Comparison of ENCODE assay signal across 12 cellular contexts in the genomic region with DNA sequence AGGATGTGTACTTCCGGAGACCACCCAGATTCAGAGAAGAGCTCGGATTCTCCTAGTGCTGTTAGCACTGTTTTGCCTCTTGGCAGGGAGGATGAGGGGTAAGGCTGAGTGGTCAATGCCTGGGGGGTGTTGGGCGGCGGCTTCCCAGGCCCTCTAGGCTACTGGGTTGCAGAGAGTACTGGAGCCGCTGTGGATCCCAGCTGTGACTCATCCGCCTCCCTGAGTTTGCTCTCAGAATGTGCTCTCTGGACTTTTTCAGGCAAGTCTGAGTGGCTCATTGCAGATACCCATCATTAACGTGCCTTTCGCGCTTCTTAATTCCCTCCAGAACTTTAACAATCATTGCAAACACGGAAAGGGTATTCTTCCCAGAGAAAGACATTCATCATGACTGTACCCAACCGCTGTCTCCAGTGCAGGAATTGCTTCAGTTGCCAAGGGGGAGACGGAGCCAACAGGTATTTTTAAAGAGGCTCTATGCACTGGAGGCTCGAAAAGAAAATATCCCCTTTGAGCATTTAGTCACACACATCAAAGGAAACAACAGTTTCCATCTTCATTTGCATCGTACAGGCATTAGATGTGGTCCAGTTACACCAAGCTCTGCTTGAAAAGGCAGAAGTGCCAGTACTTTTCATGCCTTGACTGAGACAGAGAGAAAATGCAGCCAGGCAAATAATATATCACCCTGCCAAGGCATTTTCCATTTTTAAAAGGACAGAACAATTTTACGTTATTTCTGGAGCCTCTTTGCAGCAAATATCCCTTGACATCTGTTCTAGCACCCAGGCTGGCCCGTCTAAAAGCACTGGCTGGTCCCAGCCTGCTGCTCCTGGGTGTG. TPM values are rescaled to one million over a fixed set of nuclear protein-coding genes. Genes with fewer than 3 reads are reported as not detected.
DNase-seq lines count a peak whose midpoint lies in the region; ATAC-seq, FAIRE-seq and TF ChIP-seq lines count a peak whose summit lies in the region.
"Had no signal": no experiment of that assay in that cellular context is flagged by ENCODE, and none has a peak within 500 bp of the region (broad histone marks: within the 10 kb centered on the region; RNA-seq: fewer than 3 reads in every experiment).

No MANE protein-coding gene starts in this region.

- H3K4me1 ChIP-seq in ACC112 (ENCODE audit: control insufficient read depth, insufficient read depth, low read length, unreplicated experiment) (peaks cover 8% of the 10 kb centered on the region), K562 (replicated peaks in 1 of 2; ENCODE audit: control insufficient read depth in 2 of 2, insufficient read depth in 2 of 2, low read length in 2 of 2) (no peaks in the 10 kb centered on the region), kidney (ENCODE audit: control insufficient read depth in 1 of 2, insufficient read depth in 1 of 2, low read depth in 1 of 2, low read length in 2 of 2) (peaks cover 0 to 2% of the 10 kb centered on the region in 2 donors)
- H3K4me1 ChIP-seq: uterus had no signal

- in situ Hi-C loops in K562 (cut with MboI), result no loop called here

- H3K27me3 ChIP-seq in ACC112 (ENCODE audit: insufficient read depth, low read length), result no peaks in the 10 kb centered on the region; the same call in 1 of the 2 replicates
- H3K27me3 ChIP-seq in K562 (ENCODE audit: control insufficient read depth in 2 of 2, insufficient read depth in 2 of 2, low read length in 2 of 2), result peaks cover 30 to 40% of the 10 kb centered on the region in 2 experiments
- H3K27me3 ChIP-seq: uterus had no signal

- intact Hi-C loops in K562 (cut with micrococcal nuclease), result loop anchor here (10.0 kb wide), 1 partner anchor 954 kb away; no protein-coding TSS in a partner anchor
- intact Hi-C loops in kidney (cut with DNase I), result no loop called here

- POLR2A ChIA-PET in K562 (lab: Yijun Ruan, JAX), result interaction anchor here (1.2 to 2.5 kb wide), 3 partner anchors 10 to 14 kb away, joined by 5 to 10 read pairs (median 8); partner anchors contain the start of gene CAMTA1

- H4K20me1 ChIP-seq in K562 (replicated peaks; ENCODE audit: control insufficient read depth, insufficient read depth, low read length), result no peaks in the 10 kb centered on the region

- no peak for FAIRE-seq in K562 (lab: Jason Lieb, UNC)
- FAIRE-seq in kidney (lab: Jason Lieb, UNC), result no peak

- no peaks in the 10 kb centered on the region for H3K9me1 ChIP-seq in K562 (ENCODE audit: control insufficient read depth, insufficient read depth, low read length)

- peak; percentile 69 for DNase-seq in HT1080 (ENCODE audit: low read depth)
- no peak for DNase-seq in K562 (ENCODE audit: extremely low read depth in 1 of 4, low spot score in 3 of 4)
- peak; percentile 34 for DNase-seq in left kidney (ENCODE audit: low read depth, low spot score)
- no peak for DNase-seq in kidney
- DNase-seq in NCI-H1417 treated with DMSO at 0.1 percent for 48 hours (lab: John Stamatoyannopoulos, UW), result no peak
- no peak for DNase-seq in activated CD8-positive, alpha-beta memory T cell treated with anti-CD3 and anti-CD28 coated beads, Interleukin-2, amount 50 U/mL, for 48 hours
- DNase-seq in NCI-H2081 treated with DMSO at 0.1 percent for 48 hours (lab: John Stamatoyannopoulos, UW), result no peak
- DNase-seq: activated gamma-delta T cell treated with Interleukin-2 at 50 U/mL for 16 hours had no signal

- no peak for TF ChIP-seq EP300 in K562 (IDR thresholded peaks at IDR 0.05; ENCODE audit: low read length)

- H3K27ac ChIP-seq in ACC112 (ENCODE audit: low read depth, low read length) (no peak overlapping the region), K562 (ENCODE audit: extremely low read depth, low read depth, low read length) (no peak overlapping the region), kidney (ENCODE audit: low read depth in 2 of 2, low read length in 2 of 2) (no peak overlapping the region)
- H3K27ac ChIP-seq: epithelial cell of prostate, uterus, VCaP had no signal

- TF ChIP-seq RAD21 in K562 (CRISPR knock-in tag; conservative IDR thresholded peaks at IDR 0.05 in 1 of 2, IDR thresholded peaks at IDR 0.05 in 1 of 2), result no peak

- H2AFZ ChIP-seq in ACC112 (ENCODE audit: low read length, unreplicated experiment), result peak overlapping the region; percentile 57
- no peak overlapping the region for H2AFZ ChIP-seq in K562 (ENCODE audit: low read depth, low read length)

- H3K4me3 ChIP-seq in ACC112 (ENCODE audit: low read depth, low read length), result peak overlapping the region; percentile 26; the same call in 1 of the 2 replicates
- H3K4me3 ChIP-seq in K562, result no peak overlapping the region
- no peak overlapping the region for H3K4me3 ChIP-seq in kidney (ENCODE audit: low read length in 2 of 2)
- H3K4me3 ChIP-seq: uterus had no signal

- TF ChIP-seq CTCF in K562 (IDR thresholded peaks at IDR 0.05 in 2 of 3, conservative IDR thresholded peaks at IDR 0.05 in 1 of 3; ENCODE audit: insufficient read depth in 2 of 3, low read depth in 1 of 3, low read length in 3 of 3), result no peak
- TF ChIP-seq CTCF in kidney (IDR thresholded peaks at IDR 0.05; ENCODE audit: borderline replicate concordance, extremely low read depth, insufficient read depth), result no peak

- peak; percentile 75 for ATAC-seq in K562

- WGBS in K562 (ENCODE audit: insufficient coverage, low coverage, missing lambda C conversion rate), result 3% methylated on average over 16 of the region's 16 CpGs

- no TSS peak for BruUV-seq in K562 (replicated peaks; lab: Mats Ljungman, UMichigan)

- H3K9ac ChIP-seq in K562 (ENCODE audit: insufficient read depth in 1 of 2, low read depth in 2 of 2, low read length in 2 of 2) (no peak overlapping the region), kidney (ENCODE audit: low read length in 2 of 2) (no peak overlapping the region)

- H3K9me3 ChIP-seq in K562 (replicated peaks; ENCODE audit: control insufficient read depth, insufficient read depth, low read depth, low read length), result no peaks in the 10 kb centered on the region
- no peaks in the 10 kb centered on the region for H3K9me3 ChIP-seq in kidney (ENCODE audit: control insufficient read depth in 1 of 2, low read length in 2 of 2)
- H3K9me3 ChIP-seq: uterus had no signal

- H3K4me2 ChIP-seq in K562 (ENCODE audit: insufficient read depth, low read length), result no peak overlapping the region

- H3K79me2 ChIP-seq in ACC112 (ENCODE audit: control insufficient read depth, insufficient read depth, low read length, unreplicated experiment) (no peaks in the 10 kb centered on the region), K562 (ENCODE audit: control insufficient read depth, insufficient read depth, low read length) (no peaks in the 10 kb centered on the region)

- H3K36me3 ChIP-seq in ACC112 (ENCODE audit: insufficient read depth, low read length) (no peaks in the 10 kb centered on the region), K562 (ENCODE audit: control insufficient read depth, insufficient read depth, low read length) (no peaks in the 10 kb centered on the region), kidney (ENCODE audit: control insufficient read depth in 1 of 2, insufficient read depth in 2 of 2, low read length in 2 of 2) (no peaks in the 10 kb centered on the region)
- H3K36me3 ChIP-seq: uterus had no signal

- CTCF ChIA-PET in K562 (lab: Yijun Ruan, JAX; ENCODE audit: low intra/inter-chr PET ratio), result no interaction called here

- TF ChIP-seq POLR2A in K562 (conservative IDR thresholded peaks at IDR 0.05), result no peak

TF ChIP-seq in K562, 482 proteins besides CTCF, POLR2A, EP300 and RAD21:
- TF ChIP-seq HNRNPH1 (optimal IDR thresholded peaks at IDR 0.05; ENCODE audit: low read depth, low read length), result no peak
- TF ChIP-seq JUND (IDR thresholded peaks at IDR 0.05; ENCODE audit: borderline replicate concordance, low read depth, low read length), result peak; percentile 50; the same call in 1 of the 2 replicates
- peak; percentile 24; the same call in 1 of the 3 replicates for TF ChIP-seq JUND (tag; IDR thresholded peaks at IDR 0.05; ENCODE audit: borderline replicate concordance, low read depth, low read length)
- no peak for TF ChIP-seq NR4A1 (CRISPR knock-in tag; IDR thresholded peaks at IDR 0.05)
- no peak for TF ChIP-seq NR4A1 (tag; IDR thresholded peaks at IDR 0.05)
- no peak for TF ChIP-seq ETS1 (conservative IDR thresholded peaks at IDR 0.05; ENCODE audit: control insufficient read depth, low read depth, low read length)

RNA-seq across cellular contexts. Expression of gene CAMTA1, which starts 14.3 kb away (rescaled TPM):
- 48.1 and 59.2 TPM in 2 replicates for total RNA-seq in HT1080 (2014; rRNA removed; shearing (Covaris generic))
- 118 and 132 TPM in 2 replicates for polyA plus RNA-seq in HT1080 (2015; cell fraction: cytosol; rRNA removed)
- polyA plus RNA-seq in HT1080 (2015; cell fraction: nucleus; rRNA removed), result 26.7 and 31.8 TPM in 2 replicates
- 20.6 and 31.7 TPM in 2 replicates for total RNA-seq in K562 (2011; cell fraction: chromatin; rRNA removed; ENCODE audit: low replicate concordance)
- total RNA-seq in K562 (2011; cell fraction: nucleolus; rRNA removed), result 11.8 and 14.1 TPM in 2 replicates
- total RNA-seq in K562 (2011; cell fraction: nucleoplasm; rRNA removed), result 35.6 and 49.6 TPM in 2 replicates
- 41.8 and 43.9 TPM in 2 replicates for total RNA-seq in K562 (2014; rRNA removed)
- total RNA-seq in K562 (2014; rRNA removed; fragmentation: Illumina TruSeq; extraction: Trizol), result 61.2 and 66.8 TPM in 2 replicates
- total RNA-seq in K562 (2015; rRNA removed; fragmentation: Illumina TruSeq; extraction: Trizol), result 53.0 and 65.9 TPM in 2 replicates
- 72.4 and 74.7 TPM in 2 replicates for total RNA-seq in K562 (2021)
- 45.4 and 57.4 TPM in 2 replicates for polyA plus RNA-seq in K562 (2011; rRNA removed)
- 13.7 and 47.2 TPM in 2 replicates for polyA plus RNA-seq in K562 (2011; cell fraction: cytosol; rRNA removed)
- polyA plus RNA-seq in K562 (2011; cell fraction: nucleus; rRNA removed), result 11.8 and 21.1 TPM in 2 replicates
- 58.8 and 114 TPM in 2 replicates for polyA plus RNA-seq in K562 (2012)
- 137 and 161 TPM in 2 replicates for polyA plus RNA-seq in K562 (2014; fragmentation: Illumina TruSeq; extraction: Trizol)
- 10 to 100 TPM; 59.8 to 77.4 TPM for polyA plus RNA-seq in K562 (2014; fragmentation: Nextera tagmentation; extraction: Ambion mirVana)
- 81.0 and 98.3 TPM in 2 replicates for polyA plus RNA-seq in K562 (2014; rRNA removed)
- polyA minus RNA-seq in K562 (2011; rRNA and poly(A)+ RNA removed), result 19.2 and 21.2 TPM in 2 replicates
- 10.4 and 12.7 TPM in 2 replicates for polyA minus RNA-seq in K562 (2011; cell fraction: cytosol; rRNA and poly(A)+ RNA removed)
- polyA minus RNA-seq in K562 (2011; cell fraction: nucleus; rRNA and poly(A)+ RNA removed), result 12.7 and 15.7 TPM in 2 replicates
- total RNA-seq in kidney, result 79.0 TPM
- polyA plus RNA-seq in kidney (ENCODE audit: insufficient read depth, low read depth, low replicate concordance), result 170 TPM

Comparison
In these comparisons a context has a peak if more than half of its experiments do, and no peak if none do; other contexts are left out.
1. DNase-seq: peak in HT1080 (single experiment) and left kidney (single experiment); none in K562 (0 of 4), kidney (single experiment), NCI-H1417 treated with DMSO at 0.1 percent for 48 hours (single experiment), activated CD8-positive, alpha-beta memory T cell treated with anti-CD3 and anti-CD28 coated beads, Interleukin-2, amount 50 U/mL, for 48 hours (single experiment) and NCI-H2081 treated with DMSO at 0.1 percent for 48 hours (single experiment).